Comparison of ENCODE assay signal across 8 cellular contexts in the genomic region with DNA sequence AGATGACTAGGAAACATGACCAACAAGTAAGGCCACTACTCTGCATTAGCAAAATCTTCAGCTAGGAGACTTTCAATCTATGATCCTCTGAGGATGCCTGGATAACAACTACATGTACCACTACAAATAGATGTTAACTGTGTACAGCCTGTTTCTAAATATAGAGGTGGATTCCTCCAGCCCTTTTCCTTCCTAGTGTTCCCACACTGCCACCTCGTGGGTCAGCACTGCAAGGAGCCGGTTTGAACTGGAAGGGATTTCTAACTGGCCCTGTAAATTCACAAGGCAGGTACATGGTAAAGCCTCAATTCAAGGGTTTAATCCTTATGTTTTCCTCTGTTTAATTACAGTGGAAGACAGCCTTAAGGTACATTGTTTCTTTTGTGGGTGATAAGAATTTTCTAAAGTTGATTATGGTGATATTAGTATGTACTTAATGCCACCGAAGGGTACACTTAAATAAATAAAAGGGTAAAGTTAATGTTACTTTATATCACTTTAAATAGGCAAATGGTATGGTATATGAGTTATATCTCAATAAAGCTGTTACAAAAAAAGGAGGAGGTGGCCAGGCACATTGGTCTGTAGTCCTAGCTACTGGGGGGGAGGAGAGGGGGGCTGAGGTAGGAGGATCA. TPM values are rescaled to one million over a fixed set of nuclear protein-coding genes. Genes with fewer than 3 reads are reported as not detected.
DNase-seq lines count a peak whose midpoint lies in the region; ATAC-seq, FAIRE-seq and TF ChIP-seq lines count a peak whose summit lies in the region.

No MANE protein-coding gene starts in this region.

- H3K4me3 Mint-ChIP-seq in neural progenitor cell, result no peak overlapping the region

- DNase-seq in D721Med (ENCODE audit: insufficient read length, low spot score) (peak; percentile 61), HFF-Myc (ENCODE audit: extremely low read depth, low read depth) (peak; percentile 46), NCI-H345 (lab: John Stamatoyannopoulos, UW) (peak; percentile 55), fibroblast of pulmonary artery (ENCODE audit: low read depth) (peak; percentile 86), neural progenitor cell (ENCODE audit: low spot score) (peak; percentile 81), NK-92 (lab: John Stamatoyannopoulos, UW; ENCODE audit: unreplicated experiment) (no peak)
- peak; percentile 57 to 66 for DNase-seq in activated CD4-positive, alpha-beta T cell treated with anti-CD3 and anti-CD28 coated beads, Interleukin-2, amount 50 U/mL, for 48 hours

- no peaks in the 10 kb centered on the region for H3K9me3 Mint-ChIP-seq in neural progenitor cell

- H3K4me3 ChIP-seq in HFF-Myc (replicated peaks; ENCODE audit: low read depth, low read length) (no peak overlapping the region), fibroblast of pulmonary artery (replicated peaks; ENCODE audit: low read depth, low read length) (no peak overlapping the region), neural progenitor cell (no peak overlapping the region)

- peak overlapping the region; percentile 4 for H3K4me2 ChIP-seq in neural progenitor cell

- H3K27ac Mint-ChIP-seq in neural progenitor cell, result no peak overlapping the region

- no peak for ATAC-seq in GM19397 (IDR thresholded peaks at IDR 0.05; ENCODE audit: unreplicated experiment)

- TF ChIP-seq CTCF in D721Med (IDR thresholded peaks at IDR 0.05; ENCODE audit: insufficient read depth, missing control alignments), result peak; percentile 98
- peak; percentile 86 for TF ChIP-seq CTCF in HFF-Myc (IDR thresholded peaks at IDR 0.05; ENCODE audit: low read depth, low read length, missing control alignments)
- TF ChIP-seq CTCF in fibroblast of pulmonary artery (IDR thresholded peaks at IDR 0.05; ENCODE audit: low read length, missing control alignments), result peak; percentile 96
- peak; percentile 79 for TF ChIP-seq CTCF in neural progenitor cell (IDR thresholded peaks at IDR 0.05)

- peak; percentile 93 for FAIRE-seq in D721Med (lab: Jason Lieb, UNC)

- no peaks in the 10 kb centered on the region for H3K27me3 Mint-ChIP-seq in neural progenitor cell (ENCODE audit: insufficient read depth, low read depth)

- H2AFZ ChIP-seq in neural progenitor cell (replicated peaks), result no peak overlapping the region

- no peak overlapping the region for H3K27ac ChIP-seq in neural progenitor cell

- H3K36me3 ChIP-seq in neural progenitor cell, result no peaks in the 10 kb centered on the region

- no peaks in the 10 kb centered on the region for H3K27me3 ChIP-seq in neural progenitor cell

- H3K4me1 ChIP-seq in neural progenitor cell, result peaks cover 6% of the 10 kb centered on the region

- peaks cover 19% of the 10 kb centered on the region for H3K79me2 ChIP-seq in neural progenitor cell (ENCODE audit: low read depth)

- H3K36me3 Mint-ChIP-seq in neural progenitor cell, result no peaks in the 10 kb centered on the region

- no peak overlapping the region for H3K9ac ChIP-seq in neural progenitor cell

- no peaks in the 10 kb centered on the region for H3F3A ChIP-seq in neural progenitor cell (ENCODE audit: low read depth)

- no peaks in the 10 kb centered on the region for H4K20me1 ChIP-seq in neural progenitor cell (ENCODE audit: low read depth)

- H3K4me1 Mint-ChIP-seq in neural progenitor cell, result peaks cover 5% of the 10 kb centered on the region

- no peaks in the 10 kb centered on the region for H3K9me3 ChIP-seq in neural progenitor cell (ENCODE audit: low read depth)

RNA-seq across cellular contexts. Expression of gene SMYD3, which starts 14.4 kb away (rescaled TPM):
- total RNA-seq in neural progenitor cell (ENCODE audit: low replicate concordance), result 40.5 and 43.2 TPM in 2 replicates
